ENCODE assay signal across 8 cellular contexts in genomic region chr3:32143849-32144757, GRCh38. TPM values are rescaled to one million over a fixed set of nuclear protein-coding genes. Genes with fewer than 3 reads are reported as not detected.
A peak's percentile ranks its signal among the peaks of the same experiment; 100 is the strongest.
DNase-seq lines count a peak whose midpoint lies in the region; ATAC-seq lines count a peak whose summit lies in the region.

No MANE protein-coding gene starts in this region.

- H3K27ac ChIP-seq in effector memory CD4-positive, alpha-beta T cell (ENCODE audit: insufficient read depth, low read length, poor library complexity, severe bottlenecking): no peak overlapping the region
- H3K27ac ChIP-seq in mesenchymal stem cell (ENCODE audit: low read length, poor library complexity, severe bottlenecking): no peak overlapping the region
- no peak overlapping the region for H3K27ac ChIP-seq in substantia nigra (ENCODE audit: low read depth, low read length, poor library complexity, severe bottlenecking)

- DNase-seq in activated gamma-delta T cell treated with Interleukin-2 at 50 U/mL for 16 hours: peak; percentile 48
- no peak for DNase-seq in activated gamma-delta T cell (lab: John Stamatoyannopoulos, UW)
- DNase-seq in NCI-H446 treated with DMSO at 0.1 percent for 48 hours (lab: John Stamatoyannopoulos, UW): peak; percentile 41
- DNase-seq in activated CD4-positive, alpha-beta T cell treated with anti-CD3 and anti-CD28 coated beads for 1 hour: peak; percentile 11
- peak in 2 of 3 donors; percentile 9 to 22 for DNase-seq in effector memory CD4-positive, alpha-beta T cell
- peak; percentile 89 for DNase-seq in mesenchymal stem cell
- DNase-seq in substantia nigra (lab: John Stamatoyannopoulos, UW): peak in 31 of 49 donors; percentile 3 to 71 (median 21)

- peak overlapping the region in 1 of 2 experiments; percentile 79 for H2BK12ac ChIP-seq in mesenchymal stem cell (ENCODE audit: low read length in 2 of 2)

- WGBS in mesenchymal stem cell: 61% methylated on average over 8 of the region's 11 CpGs

- no peak overlapping the region for H2AFZ ChIP-seq in mesenchymal stem cell (ENCODE audit: low read depth, low read length)

- H3K23ac ChIP-seq in mesenchymal stem cell (ENCODE audit: low read length in 2 of 2): peak overlapping the region in 1 of 2 experiments; percentile 96

- no peak overlapping the region for H2BK5ac ChIP-seq in mesenchymal stem cell (ENCODE audit: low read depth, low read length, poor library complexity, severe bottlenecking)

- no peak overlapping the region for H4K91ac ChIP-seq in mesenchymal stem cell (ENCODE audit: low read length)

- peak; percentile 52 for ATAC-seq in HG03135 (IDR thresholded peaks at IDR 0.05; ENCODE audit: unreplicated experiment)

- peak overlapping the region in 1 of 2 experiments; percentile 30 for H3K18ac ChIP-seq in mesenchymal stem cell (ENCODE audit: low read depth in 1 of 2, low read length in 2 of 2)

- peak overlapping the region in 1 of 2 experiments; percentile 6 for H3K14ac ChIP-seq in mesenchymal stem cell (ENCODE audit: low read length in 2 of 2)

- no peak overlapping the region for H3K4me3 ChIP-seq in effector memory CD4-positive, alpha-beta T cell (ENCODE audit: insufficient read depth, low read depth, low read length, poor library complexity, severe bottlenecking)
- no peak overlapping the region for H3K4me3 ChIP-seq in mesenchymal stem cell (ENCODE audit: insufficient read depth in 1 of 2, low read depth in 1 of 2, low read length in 2 of 2)

- no peaks in the 10 kb centered on the region for H3K9me3 ChIP-seq in effector memory CD4-positive, alpha-beta T cell (ENCODE audit: control insufficient read depth, low read length)
- H3K9me3 ChIP-seq in mesenchymal stem cell (ENCODE audit: control insufficient read depth, low read length): no peaks in the 10 kb centered on the region

- no peaks in the 10 kb centered on the region for H3K27me3 ChIP-seq in effector memory CD4-positive, alpha-beta T cell (replicated peaks; ENCODE audit: control insufficient read depth, insufficient read depth, low read length, poor library complexity, severe bottlenecking)
- no peaks in the 10 kb centered on the region for H3K27me3 ChIP-seq in mesenchymal stem cell (ENCODE audit: control insufficient read depth in 1 of 2, insufficient read depth in 1 of 2, low read length in 2 of 2)

- H3K4ac ChIP-seq in mesenchymal stem cell (ENCODE audit: low read depth in 1 of 2, low read length in 2 of 2): no peak overlapping the region

- no peak overlapping the region for H3K9ac ChIP-seq in mesenchymal stem cell (ENCODE audit: low read length)

- H4K8ac ChIP-seq in mesenchymal stem cell (ENCODE audit: low read length): no peak overlapping the region

- no peak overlapping the region for H2BK120ac ChIP-seq in mesenchymal stem cell (ENCODE audit: low read depth, low read length)

- H3K4me1 ChIP-seq in effector memory CD4-positive, alpha-beta T cell (ENCODE audit: control insufficient read depth, insufficient read depth, low read length, poor library complexity, severe bottlenecking): no peaks in the 10 kb centered on the region
- peaks cover 12% of the 10 kb centered on the region for H3K4me1 ChIP-seq in mesenchymal stem cell (ENCODE audit: control insufficient read depth, insufficient read depth, low read depth, low read length)

- no peak overlapping the region for H2BK15ac ChIP-seq in mesenchymal stem cell (ENCODE audit: low read depth, poor library complexity, severe bottlenecking)

- peaks cover 39% of the 10 kb centered on the region for H3K36me3 ChIP-seq in effector memory CD4-positive, alpha-beta T cell (ENCODE audit: control insufficient read depth, insufficient read depth, low read length)
- H3K36me3 ChIP-seq in mesenchymal stem cell (ENCODE audit: control insufficient read depth in 1 of 2, insufficient read depth in 2 of 2, low read depth in 1 of 2, low read length in 2 of 2): peaks cover 3% of the 10 kb centered on the region in 2 experiments

- peak overlapping the region; percentile 39 for H2AK5ac ChIP-seq in mesenchymal stem cell (ENCODE audit: low read length, severe bottlenecking)

- no peak overlapping the region for H3K4me2 ChIP-seq in mesenchymal stem cell (ENCODE audit: low read length, poor library complexity, severe bottlenecking)

- no peaks in the 10 kb centered on the region for H3K79me1 ChIP-seq in mesenchymal stem cell (replicated peaks; ENCODE audit: low read length, poor library complexity, severe bottlenecking)

RNA-seq across cellular contexts. Expression of gene GPD1L, which starts 37.7 kb away (rescaled TPM):
- 4.4 TPM for polyA plus RNA-seq in mesenchymal stem cell (2013, experiment 1 of 2)
- polyA plus RNA-seq in mesenchymal stem cell (2013, experiment 2 of 2): 4.5 TPM
